Comparison of ENCODE assay signal across 1 cellular context in the genomic region with DNA sequence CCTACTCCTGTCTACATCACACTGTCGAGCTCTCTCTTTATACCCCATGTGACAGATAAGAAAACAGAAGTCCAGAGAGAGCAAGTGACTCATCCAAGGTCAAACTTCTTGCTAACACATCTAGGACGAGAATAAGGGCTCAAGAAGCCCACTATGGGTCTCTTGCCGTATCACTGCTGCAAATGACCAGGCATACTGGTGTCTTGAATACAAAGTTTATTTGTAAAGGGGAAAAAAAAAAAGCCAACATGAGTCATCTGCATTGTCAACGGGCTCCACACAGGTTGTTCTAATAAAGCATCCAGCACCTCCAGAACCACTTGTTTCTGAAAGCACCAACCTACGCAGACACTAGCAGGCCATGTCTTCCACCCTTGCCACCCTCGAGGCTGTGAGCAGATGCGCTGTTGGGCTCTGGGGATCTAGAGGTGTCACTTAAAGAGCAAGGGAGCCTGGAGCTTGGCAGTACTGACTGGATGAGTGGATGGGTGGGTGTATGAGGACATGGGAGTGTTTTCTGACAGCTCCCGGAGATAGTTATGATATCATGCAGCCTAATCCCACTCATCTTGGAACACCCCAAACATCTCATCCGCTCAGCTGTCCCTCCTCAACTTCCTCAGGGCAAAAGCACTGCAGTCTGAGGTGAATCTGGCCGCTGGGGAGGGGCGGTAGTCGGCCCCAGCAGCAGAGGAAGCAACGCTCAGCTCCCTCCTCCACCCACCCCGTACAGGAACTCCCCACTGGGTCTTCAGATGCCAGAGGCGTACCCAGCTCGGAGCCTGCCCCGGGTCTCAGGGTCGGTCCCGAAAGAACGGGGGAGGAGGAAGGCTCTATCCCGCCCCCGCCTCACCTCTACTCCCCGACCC.
A peak's percentile ranks its signal among the peaks of the same experiment; 100 is the strongest.
TF ChIP-seq lines count a peak whose summit lies in the region.

No MANE protein-coding gene starts in this region.

TF ChIP-seq in HepG2, 621 proteins besides CTCF, POLR2A, EP300 and RAD21 (continued from another document and continues in another):
- TF ChIP-seq, protein P1, sequence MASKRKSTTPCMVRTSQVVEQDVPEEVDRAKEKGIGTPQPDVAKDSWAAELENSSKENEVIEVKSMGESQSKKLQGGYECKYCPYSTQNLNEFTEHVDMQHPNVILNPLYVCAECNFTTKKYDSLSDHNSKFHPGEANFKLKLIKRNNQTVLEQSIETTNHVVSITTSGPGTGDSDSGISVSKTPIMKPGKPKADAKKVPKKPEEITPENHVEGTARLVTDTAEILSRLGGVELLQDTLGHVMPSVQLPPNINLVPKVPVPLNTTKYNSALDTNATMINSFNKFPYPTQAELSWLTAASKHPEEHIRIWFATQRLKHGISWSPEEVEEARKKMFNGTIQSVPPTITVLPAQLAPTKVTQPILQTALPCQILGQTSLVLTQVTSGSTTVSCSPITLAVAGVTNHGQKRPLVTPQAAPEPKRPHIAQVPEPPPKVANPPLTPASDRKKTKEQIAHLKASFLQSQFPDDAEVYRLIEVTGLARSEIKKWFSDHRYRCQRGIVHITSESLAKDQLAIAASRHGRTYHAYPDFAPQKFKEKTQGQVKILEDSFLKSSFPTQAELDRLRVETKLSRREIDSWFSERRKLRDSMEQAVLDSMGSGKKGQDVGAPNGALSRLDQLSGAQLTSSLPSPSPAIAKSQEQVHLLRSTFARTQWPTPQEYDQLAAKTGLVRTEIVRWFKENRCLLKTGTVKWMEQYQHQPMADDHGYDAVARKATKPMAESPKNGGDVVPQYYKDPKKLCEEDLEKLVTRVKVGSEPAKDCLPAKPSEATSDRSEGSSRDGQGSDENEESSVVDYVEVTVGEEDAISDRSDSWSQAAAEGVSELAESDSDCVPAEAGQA (IDR thresholded peaks at IDR 0.05; ENCODE audit: low read depth): no peak
- TF ChIP-seq, protein P1 (CRISPR knock-in tag; IDR thresholded peaks at IDR 0.05; ENCODE audit: borderline replicate concordance): no peak
- no peak for TF ChIP-seq SOX13 (IDR thresholded peaks at IDR 0.05)
- TF ChIP-seq SOX13 (CRISPR knock-in tag; conservative IDR thresholded peaks at IDR 0.05 in 1 of 2, IDR thresholded peaks at IDR 0.05 in 1 of 2): 0 out of 4 replicates have a peak, but pooled peaks of 1 of the 2 experiments have one; percentile 42
- TF ChIP-seq XRCC5 (optimal IDR thresholded peaks at IDR 0.05; ENCODE audit: low read length): peak; percentile 34
- no peak for TF ChIP-seq ZSCAN12 (CRISPR knock-in tag; IDR thresholded peaks at IDR 0.05)
- TF ChIP-seq, protein P2, sequence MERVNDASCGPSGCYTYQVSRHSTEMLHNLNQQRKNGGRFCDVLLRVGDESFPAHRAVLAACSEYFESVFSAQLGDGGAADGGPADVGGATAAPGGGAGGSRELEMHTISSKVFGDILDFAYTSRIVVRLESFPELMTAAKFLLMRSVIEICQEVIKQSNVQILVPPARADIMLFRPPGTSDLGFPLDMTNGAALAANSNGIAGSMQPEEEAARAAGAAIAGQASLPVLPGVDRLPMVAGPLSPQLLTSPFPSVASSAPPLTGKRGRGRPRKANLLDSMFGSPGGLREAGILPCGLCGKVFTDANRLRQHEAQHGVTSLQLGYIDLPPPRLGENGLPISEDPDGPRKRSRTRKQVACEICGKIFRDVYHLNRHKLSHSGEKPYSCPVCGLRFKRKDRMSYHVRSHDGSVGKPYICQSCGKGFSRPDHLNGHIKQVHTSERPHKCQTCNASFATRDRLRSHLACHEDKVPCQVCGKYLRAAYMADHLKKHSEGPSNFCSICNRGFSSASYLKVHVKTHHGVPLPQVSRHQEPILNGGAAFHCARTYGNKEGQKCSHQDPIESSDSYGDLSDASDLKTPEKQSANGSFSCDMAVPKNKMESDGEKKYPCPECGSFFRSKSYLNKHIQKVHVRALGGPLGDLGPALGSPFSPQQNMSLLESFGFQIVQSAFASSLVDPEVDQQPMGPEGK (CRISPR knock-in tag; IDR thresholded peaks at IDR 0.05): peak; percentile 15; the same call in 1 of the 2 replicates
- TF ChIP-seq, protein P3, sequence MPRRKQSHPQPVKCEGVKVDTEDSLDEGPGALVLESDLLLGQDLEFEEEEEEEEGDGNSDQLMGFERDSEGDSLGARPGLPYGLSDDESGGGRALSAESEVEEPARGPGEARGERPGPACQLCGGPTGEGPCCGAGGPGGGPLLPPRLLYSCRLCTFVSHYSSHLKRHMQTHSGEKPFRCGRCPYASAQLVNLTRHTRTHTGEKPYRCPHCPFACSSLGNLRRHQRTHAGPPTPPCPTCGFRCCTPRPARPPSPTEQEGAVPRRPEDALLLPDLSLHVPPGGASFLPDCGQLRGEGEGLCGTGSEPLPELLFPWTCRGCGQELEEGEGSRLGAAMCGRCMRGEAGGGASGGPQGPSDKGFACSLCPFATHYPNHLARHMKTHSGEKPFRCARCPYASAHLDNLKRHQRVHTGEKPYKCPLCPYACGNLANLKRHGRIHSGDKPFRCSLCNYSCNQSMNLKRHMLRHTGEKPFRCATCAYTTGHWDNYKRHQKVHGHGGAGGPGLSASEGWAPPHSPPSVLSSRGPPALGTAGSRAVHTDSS (CRISPR knock-in tag; conservative IDR thresholded peaks at IDR 0.05): no peak
- TF ChIP-seq CREB1 (IDR thresholded peaks at IDR 0.05): no peak
- TF ChIP-seq CREB1 (CRISPR knock-in tag; IDR thresholded peaks at IDR 0.05): peak; percentile 36; the same call in 1 of the 2 replicates
- no peak for TF ChIP-seq KAT8 (CRISPR knock-in tag; IDR thresholded peaks at IDR 0.05)
- TF ChIP-seq, protein P4, sequence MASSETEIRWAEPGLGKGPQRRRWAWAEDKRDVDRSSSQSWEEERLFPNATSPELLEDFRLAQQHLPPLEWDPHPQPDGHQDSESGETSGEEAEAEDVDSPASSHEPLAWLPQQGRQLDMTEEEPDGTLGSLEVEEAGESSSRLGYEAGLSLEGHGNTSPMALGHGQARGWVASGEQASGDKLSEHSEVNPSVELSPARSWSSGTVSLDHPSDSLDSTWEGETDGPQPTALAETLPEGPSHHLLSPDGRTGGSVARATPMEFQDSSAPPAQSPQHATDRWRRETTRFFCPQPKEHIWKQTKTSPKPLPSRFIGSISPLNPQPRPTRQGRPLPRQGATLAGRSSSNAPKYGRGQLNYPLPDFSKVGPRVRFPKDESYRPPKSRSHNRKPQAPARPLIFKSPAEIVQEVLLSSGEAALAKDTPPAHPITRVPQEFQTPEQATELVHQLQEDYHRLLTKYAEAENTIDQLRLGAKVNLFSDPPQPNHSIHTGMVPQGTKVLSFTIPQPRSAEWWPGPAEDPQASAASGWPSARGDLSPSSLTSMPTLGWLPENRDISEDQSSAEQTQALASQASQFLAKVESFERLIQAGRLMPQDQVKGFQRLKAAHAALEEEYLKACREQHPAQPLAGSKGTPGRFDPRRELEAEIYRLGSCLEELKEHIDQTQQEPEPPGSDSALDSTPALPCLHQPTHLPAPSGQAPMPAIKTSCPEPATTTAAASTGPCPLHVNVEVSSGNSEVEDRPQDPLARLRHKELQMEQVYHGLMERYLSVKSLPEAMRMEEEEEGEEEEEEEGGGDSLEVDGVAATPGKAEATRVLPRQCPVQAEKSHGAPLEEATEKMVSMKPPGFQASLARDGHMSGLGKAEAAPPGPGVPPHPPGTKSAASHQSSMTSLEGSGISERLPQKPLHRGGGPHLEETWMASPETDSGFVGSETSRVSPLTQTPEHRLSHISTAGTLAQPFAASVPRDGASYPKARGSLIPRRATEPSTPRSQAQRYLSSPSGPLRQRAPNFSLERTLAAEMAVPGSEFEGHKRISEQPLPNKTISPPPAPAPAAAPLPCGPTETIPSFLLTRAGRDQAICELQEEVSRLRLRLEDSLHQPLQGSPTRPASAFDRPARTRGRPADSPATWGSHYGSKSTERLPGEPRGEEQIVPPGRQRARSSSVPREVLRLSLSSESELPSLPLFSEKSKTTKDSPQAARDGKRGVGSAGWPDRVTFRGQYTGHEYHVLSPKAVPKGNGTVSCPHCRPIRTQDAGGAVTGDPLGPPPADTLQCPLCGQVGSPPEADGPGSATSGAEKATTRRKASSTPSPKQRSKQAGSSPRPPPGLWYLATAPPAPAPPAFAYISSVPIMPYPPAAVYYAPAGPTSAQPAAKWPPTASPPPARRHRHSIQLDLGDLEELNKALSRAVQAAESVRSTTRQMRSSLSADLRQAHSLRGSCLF (CRISPR knock-in tag; IDR thresholded peaks at IDR 0.05; ENCODE audit: borderline replicate concordance): 0 out of 2 replicates have a peak, but pooled peaks have one; percentile 25
- TF ChIP-seq, protein P5, sequence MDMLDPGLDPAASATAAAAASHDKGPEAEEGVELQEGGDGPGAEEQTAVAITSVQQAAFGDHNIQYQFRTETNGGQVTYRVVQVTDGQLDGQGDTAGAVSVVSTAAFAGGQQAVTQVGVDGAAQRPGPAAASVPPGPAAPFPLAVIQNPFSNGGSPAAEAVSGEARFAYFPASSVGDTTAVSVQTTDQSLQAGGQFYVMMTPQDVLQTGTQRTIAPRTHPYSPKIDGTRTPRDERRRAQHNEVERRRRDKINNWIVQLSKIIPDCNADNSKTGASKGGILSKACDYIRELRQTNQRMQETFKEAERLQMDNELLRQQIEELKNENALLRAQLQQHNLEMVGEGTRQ (IDR thresholded peaks at IDR 0.05; ENCODE audit: low read depth, low read length): 0 out of 2 replicates have a peak, but pooled peaks have one; percentile 11
- TF ChIP-seq, protein P5 (CRISPR knock-in tag; IDR thresholded peaks at IDR 0.05; ENCODE audit: borderline replicate concordance): no peak
- TF ChIP-seq MLLT10 (CRISPR knock-in tag; IDR thresholded peaks at IDR 0.05): no peak
- TF ChIP-seq ZNF501 (CRISPR knock-in tag; IDR thresholded peaks at IDR 0.05): peak; percentile 68
- TF ChIP-seq, protein P6, sequence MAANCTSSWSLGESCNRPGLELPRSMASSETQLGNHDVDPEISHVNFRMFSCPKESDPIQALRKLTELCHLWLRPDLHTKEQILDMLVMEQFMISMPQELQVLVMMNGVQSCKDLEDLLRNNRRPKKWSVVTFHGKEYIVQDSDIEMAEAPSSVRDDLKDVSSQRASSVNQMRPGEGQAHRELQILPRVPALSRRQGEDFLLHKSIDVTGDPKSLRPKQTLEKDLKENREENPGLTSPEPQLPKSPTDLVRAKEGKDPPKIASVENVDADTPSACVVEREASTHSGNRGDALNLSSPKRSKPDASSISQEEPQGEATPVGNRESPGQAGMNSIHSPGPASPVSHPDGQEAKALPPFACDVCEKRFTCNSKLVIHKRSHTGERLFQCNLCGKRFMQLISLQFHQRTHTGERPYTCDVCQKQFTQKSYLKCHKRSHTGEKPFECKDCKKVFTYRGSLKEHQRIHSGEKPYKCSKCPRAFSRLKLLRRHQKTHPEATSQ (CRISPR knock-in tag; IDR thresholded peaks at IDR 0.05; ENCODE audit: borderline replicate concordance): no peak
